ENCODE assay signal across 8 cellular contexts in genomic region chr20:33576432-33576883, GRCh38.
DNase-seq lines count a peak whose midpoint lies in the region; ATAC-seq and TF ChIP-seq lines count a peak whose summit lies in the region.
"Had no signal": no experiment of that assay in that cellular context is flagged by ENCODE, and none has a peak within 500 bp of the region (broad histone marks: within the 10 kb centered on the region; RNA-seq: fewer than 3 reads in every experiment).

No MANE protein-coding gene starts in this region.

- TF ChIP-seq POLR2A in upper lobe of left lung (IDR thresholded peaks at IDR 0.05) = no peak

- no peak for TF ChIP-seq EP300 in upper lobe of left lung (IDR thresholded peaks at IDR 0.05)

- H3K36me3 ChIP-seq in H7 (replicated peaks; ENCODE audit: control insufficient read depth, insufficient read depth, low read length) (no peaks in the 10 kb centered on the region), neural progenitor cell (no peaks in the 10 kb centered on the region), neuronal stem cell (replicated peaks in 1 of 2; ENCODE audit: control insufficient read depth in 2 of 2, insufficient read depth in 2 of 2, low read length in 2 of 2) (no peaks in the 10 kb centered on the region), PC-9 (ENCODE audit: low read depth) (no peaks in the 10 kb centered on the region), upper lobe of left lung (no peaks in the 10 kb centered on the region)
- H3K36me3 ChIP-seq: esophagus muscularis mucosa had no signal

- no peaks in the 10 kb centered on the region for H3K4me1 ChIP-seq in neural progenitor cell
- H3K4me1 ChIP-seq in neuronal stem cell (ENCODE audit: control insufficient read depth in 2 of 2, insufficient read depth in 1 of 2, low read depth in 1 of 2, low read length in 2 of 2) = no peaks in the 10 kb centered on the region
- H3K4me1 ChIP-seq in PC-9 (replicated peaks; ENCODE audit: insufficient read depth) = no peaks in the 10 kb centered on the region
- peaks cover 0 to 12% (median 3%) of the 10 kb centered on the region in 4 donors for H3K4me1 ChIP-seq in upper lobe of left lung

- no peak overlapping the region for H3K23ac ChIP-seq in neuronal stem cell (ENCODE audit: low read depth, low read length, poor library complexity)

- H3K4me3 ChIP-seq in H7 (ENCODE audit: insufficient read depth, low read depth, low read length) (no peak overlapping the region), neural progenitor cell (no peak overlapping the region), neuronal stem cell (ENCODE audit: low read length in 2 of 2) (no peak overlapping the region), PC-9 (no peak overlapping the region), upper lobe of left lung (no peak overlapping the region)
- H3K4me3 ChIP-seq: esophagus muscularis mucosa had no signal

- H3K36me3 Mint-ChIP-seq in chondrocyte (ENCODE audit: low read depth) (no peaks in the 10 kb centered on the region), neural progenitor cell (peaks cover 2% of the 10 kb centered on the region)

- ATAC-seq in upper lobe of left lung (ENCODE audit: low FRiP score in 2 of 2) = no peak

- H3K9me3 ChIP-seq in neural progenitor cell (ENCODE audit: low read depth) (no peaks in the 10 kb centered on the region), neuronal stem cell (replicated peaks in 1 of 2; ENCODE audit: control insufficient read depth in 2 of 2, insufficient read depth in 1 of 2, low read depth in 1 of 2, low read length in 2 of 2) (no peaks in the 10 kb centered on the region), PC-9 (ENCODE audit: insufficient read depth, low read depth) (no peaks in the 10 kb centered on the region), upper lobe of left lung (no peaks in the 10 kb centered on the region)
- H3K9me3 ChIP-seq: esophagus muscularis mucosa had no signal

- no peak overlapping the region for H3K4me2 ChIP-seq in neural progenitor cell
- H3K4me2 ChIP-seq in neuronal stem cell (ENCODE audit: insufficient read depth, low read length, poor library complexity, severe bottlenecking) = no peak overlapping the region
- no peak overlapping the region for H3K4me2 ChIP-seq in PC-9

- no peak overlapping the region for H2BK15ac ChIP-seq in neuronal stem cell (ENCODE audit: low read length)

- H3K4me3 Mint-ChIP-seq in chondrocyte (ENCODE audit: unreplicated experiment) = no peak overlapping the region
- H3K4me3 Mint-ChIP-seq in neural progenitor cell = no peak overlapping the region

- H3K9me3 Mint-ChIP-seq in chondrocyte (ENCODE audit: low read depth) (no peaks in the 10 kb centered on the region), neural progenitor cell (no peaks in the 10 kb centered on the region)

- H3K79me1 ChIP-seq in neuronal stem cell (ENCODE audit: low read depth, low read length) = no peaks in the 10 kb centered on the region

- H3K79me2 ChIP-seq in neural progenitor cell (ENCODE audit: low read depth) (no peaks in the 10 kb centered on the region), PC-9 (ENCODE audit: low read depth) (no peaks in the 10 kb centered on the region)

- H3K4me1 Mint-ChIP-seq in chondrocyte (ENCODE audit: low read depth) = peaks cover 25% of the 10 kb centered on the region
- H3K4me1 Mint-ChIP-seq in neural progenitor cell = peaks cover 3% of the 10 kb centered on the region

- H4K20me1 ChIP-seq in neural progenitor cell (ENCODE audit: low read depth) = peaks cover 6% of the 10 kb centered on the region
- peaks cover 4% of the 10 kb centered on the region; the same call in 1 of the 2 replicates for H4K20me1 ChIP-seq in PC-9 (ENCODE audit: insufficient read depth)

- H3F3A ChIP-seq in neural progenitor cell (ENCODE audit: low read depth) = no peaks in the 10 kb centered on the region
- H3F3A ChIP-seq in PC-9 (ENCODE audit: insufficient read depth, low read depth) = no peaks in the 10 kb centered on the region

- no peak overlapping the region for H2BK5ac ChIP-seq in neuronal stem cell (ENCODE audit: low read length)

- no peak overlapping the region for H3K14ac ChIP-seq in neuronal stem cell (ENCODE audit: low read length)

- no peak overlapping the region for H4K8ac ChIP-seq in neuronal stem cell (ENCODE audit: low read depth, low read length)

- BruUV-seq in PC-9 (replicated peaks; lab: Mats Ljungman, UMichigan) = no TSS peak

- POLR2A ChIA-PET in PC-9 (lab: Charles Lee; ENCODE audit: unreplicated experiment) = no interaction called here

- CTCF ChIA-PET in PC-9 (lab: Charles Lee) = no interaction called here

- H3K18ac ChIP-seq in neuronal stem cell (ENCODE audit: low read length) = no peak overlapping the region

- H2AK5ac ChIP-seq in neuronal stem cell (ENCODE audit: low read depth, low read length) = no peak overlapping the region

- no peak overlapping the region for H2BK12ac ChIP-seq in neuronal stem cell (ENCODE audit: low read length)

- no peak overlapping the region for H3K4ac ChIP-seq in neuronal stem cell (ENCODE audit: low read length)

- no CpG with 5 or more reads among the region's 4 CpGs for WGBS in neuronal stem cell (ENCODE audit: extremely low coverage in 2 of 2, insufficient read length in 2 of 2, insufficient replicate concordance in 1 of 2), 2 donors
- WGBS in upper lobe of left lung, 2 donors = 62 to 75% methylated on average over 4 of the region's 4 CpGs

- H3K9ac ChIP-seq in neural progenitor cell = no peak overlapping the region
- H3K9ac ChIP-seq in neuronal stem cell (ENCODE audit: low read depth, low read length, poor library complexity) = no peak overlapping the region

- H3K27ac Mint-ChIP-seq in chondrocyte (ENCODE audit: unreplicated experiment) (peak overlapping the region; percentile 51), neural progenitor cell (no peak overlapping the region)

- DNase-seq in H7 (peak; percentile 17), NCI-H345 treated with DMSO at 0.1 percent for 48 hours (lab: John Stamatoyannopoulos, UW; ENCODE audit: unreplicated experiment) (peak; percentile 21), chondrocyte (ENCODE audit: low spot score) (no peak), neural progenitor cell (ENCODE audit: low spot score) (no peak), neuronal stem cell (ENCODE audit: low spot score) (no peak), PC-9 (no peak), upper lobe of left lung (no peak)

- H3K27me3 Mint-ChIP-seq in chondrocyte (ENCODE audit: low read depth) = no peaks in the 10 kb centered on the region
- H3K27me3 Mint-ChIP-seq in neural progenitor cell (ENCODE audit: insufficient read depth, low read depth) = no peaks in the 10 kb centered on the region

- intact Hi-C loops in PC-9 (cut with micrococcal nuclease; ENCODE audit: unreplicated experiment) = no loop called here

- H2AFZ ChIP-seq in neural progenitor cell (replicated peaks) (no peak overlapping the region), neuronal stem cell (ENCODE audit: low read length) (no peak overlapping the region), PC-9 (no peak overlapping the region)

- 0 out of 2 replicates have a peak, but pooled peaks cover 6% of the 10 kb centered on the region for H3K9me2 ChIP-seq in PC-9 (ENCODE audit: insufficient read depth)

- no peak overlapping the region for H4K91ac ChIP-seq in neuronal stem cell (ENCODE audit: low read depth, low read length, poor library complexity)

- H3K27ac ChIP-seq in neural progenitor cell = no peak overlapping the region
- H3K27ac ChIP-seq in neuronal stem cell (replicated peaks; ENCODE audit: low read length) = no peak overlapping the region
- no peak overlapping the region for H3K27ac ChIP-seq in PC-9
- no peak overlapping the region for H3K27ac ChIP-seq in upper lobe of left lung

- H2BK120ac ChIP-seq in neuronal stem cell (ENCODE audit: low read depth, low read length) = no peak overlapping the region

- H3K27me3 ChIP-seq in H7 (ENCODE audit: control insufficient read depth, insufficient read depth, low read length) (no peaks in the 10 kb centered on the region), neural progenitor cell (no peaks in the 10 kb centered on the region), neuronal stem cell (ENCODE audit: control insufficient read depth in 3 of 3, insufficient read depth in 3 of 3, low read depth in 1 of 3, low read length in 3 of 3) (no peaks in the 10 kb centered on the region), PC-9 (ENCODE audit: insufficient read depth, low read depth) (no peaks in the 10 kb centered on the region), upper lobe of left lung (no peaks in the 10 kb centered on the region)
- H3K27me3 ChIP-seq: esophagus muscularis mucosa had no signal

- TF ChIP-seq CTCF in chondrocyte (IDR thresholded peaks at IDR 0.05) (peak; percentile 29), neural progenitor cell (IDR thresholded peaks at IDR 0.05) (peak; percentile 8), PC-9 (conservative IDR thresholded peaks at IDR 0.05) (no peak), upper lobe of left lung (IDR thresholded peaks at IDR 0.05) (no peak)

Comparison
In these comparisons a context has a peak if more than half of its experiments do, and no peak if none do; other contexts are left out.
1. DNase-seq: peak in H7 (single experiment) and NCI-H345 treated with DMSO at 0.1 percent for 48 hours (single experiment); none in chondrocyte (single experiment), neural progenitor cell (single experiment), neuronal stem cell (single experiment), PC-9 (0 of 2) and upper lobe of left lung (0 of 2).
2. CTCF ChIP-seq: peak in chondrocyte (single experiment) and neural progenitor cell (single experiment); none in PC-9 (single experiment) and upper lobe of left lung (0 of 6).